In genomic region chr17:29622337-29623282, GRCh38 we compare ENCODE assay signal across 8 cellular contexts. TPM values are rescaled to one million over a fixed set of nuclear protein-coding genes. Genes with fewer than 3 reads are reported as not detected.
DNase-seq lines count a peak whose midpoint lies in the region; ATAC-seq, FAIRE-seq and TF ChIP-seq lines count a peak whose summit lies in the region.

TSS of gene CORO6 (minus strand) at chr17:29622912. CDS start at chr17:29621421, 1,491 bp downstream.

- H3K9ac ChIP-seq in trophoblast cell (ENCODE audit: low read length): peak within 1 kb of the TSS; percentile 6

- H3K14ac ChIP-seq in trophoblast cell (ENCODE audit: low read length): peak within 1 kb of the TSS; percentile 71

- peak within 1 kb of the TSS; percentile 29 for H4K91ac ChIP-seq in trophoblast cell (ENCODE audit: low read depth, low read length)

- peak within 1 kb of the TSS; percentile 72 for H3K18ac ChIP-seq in trophoblast cell (ENCODE audit: low read length)

- peak within 1 kb of the TSS; percentile 82 for H2AFZ ChIP-seq in trophoblast cell (ENCODE audit: insufficient read depth, low read length, poor library complexity)

- DNase-seq in GM12891 (ENCODE audit: insufficient read length, low spot score) (peak; percentile 76), heart right ventricle (peak in 1 of 2 donors; percentile 76), trophoblast cell (peak; percentile 68 to 86), GM19240 (ENCODE audit: insufficient read length, low spot score) (no peak)
- DNase-seq in activated naive CD8-positive, alpha-beta T cell treated with anti-CD3 and anti-CD28 coated beads, Interleukin-2, amount 50 U/mL, for 16 hours (ENCODE audit: low read depth, low spot score): peak; percentile 42

- TF ChIP-seq POLR2A in GM12891 (IDR thresholded peaks at IDR 0.05; ENCODE audit: low read depth, low read length): no peak
- TF ChIP-seq POLR2A in Raji (IDR thresholded peaks at IDR 0.05; ENCODE audit: insufficient read depth, low read depth, low read length): peak; percentile 37; the same call in 1 of the 2 replicates

- intact Hi-C loops in heart right ventricle (cut with DNase I): loop anchor here in 2 of 10 donors (10.0 kb wide), 2 partner anchors 48 to 312 kb away; partner anchors contain the start of gene SSH2 (in 1 of the 2)

- H3K9me3 ChIP-seq in heart right ventricle: no peaks in the 10 kb centered on the region
- H3K9me3 ChIP-seq in trophoblast cell (ENCODE audit: insufficient read depth, low read depth, low read length): no peaks in the 10 kb centered on the region

- peak within 1 kb of the TSS; percentile 74 for H2BK5ac ChIP-seq in trophoblast cell (ENCODE audit: low read depth, low read length, poor library complexity)

- peak; percentile 55 for ATAC-seq in HG03066 (IDR thresholded peaks at IDR 0.05; ENCODE audit: low read depth, unreplicated experiment)
- peak; percentile 69 to 79 (median 74) for ATAC-seq in heart right ventricle
- no peak for ATAC-seq in GM18868 (IDR thresholded peaks at IDR 0.05; ENCODE audit: unreplicated experiment)

- H3K23ac ChIP-seq in trophoblast cell (ENCODE audit: low read length): no peak within 1 kb of the TSS

- H2AK5ac ChIP-seq in trophoblast cell (ENCODE audit: low read length): peak within 1 kb of the TSS; percentile 25

- H3K27ac ChIP-seq in heart right ventricle (peak within 1 kb of the TSS; percentile 78 to 95 (median 88)), trophoblast cell (ENCODE audit: low read depth, low read length) (peak within 1 kb of the TSS; percentile 15)

- H3K79me1 ChIP-seq in trophoblast cell (ENCODE audit: low read length): peaks cover 16% of the 10 kb centered on the region

- peak in 1 of 9 donors; percentile 10 for TF ChIP-seq CTCF in heart right ventricle (IDR thresholded peaks at IDR 0.05)

- H3K4me3 ChIP-seq in heart right ventricle: peak within 1 kb of the TSS; percentile 55 to 92 (median 79)
- peak within 1 kb of the TSS; percentile 74 for H3K4me3 ChIP-seq in trophoblast cell (ENCODE audit: low read depth, low read length)

- H3K27me3 ChIP-seq in heart right ventricle (peaks cover 0 to 17% (median 0%) of the 10 kb centered on the region in 7 donors), trophoblast cell (ENCODE audit: insufficient read depth, low read length) (no peaks in the 10 kb centered on the region)

- WGBS in heart right ventricle, 2 donors: 2 to 3% methylated on average over 77 of the region's 77 CpGs
- WGBS in trophoblast cell (ENCODE audit: extremely low coverage, insufficient coverage, insufficient read length): no CpG with 5 or more reads among the region's 77 CpGs

- peaks cover 0 to 7% (median 0%) of the 10 kb centered on the region in 9 donors for H3K36me3 ChIP-seq in heart right ventricle
- H3K36me3 ChIP-seq in trophoblast cell (ENCODE audit: control insufficient read depth in 1 of 2, insufficient read depth in 2 of 2, low read length in 2 of 2): no peaks in the 10 kb centered on the region

- peak; percentile 90 for FAIRE-seq in GM12891 (lab: Jason Lieb, UNC)

- H4K8ac ChIP-seq in trophoblast cell (ENCODE audit: low read depth, low read length): peak within 1 kb of the TSS; percentile 57

- peaks cover 7 to 84% (median 47%) of the 10 kb centered on the region in 9 donors for H3K4me1 ChIP-seq in heart right ventricle
- H3K4me1 ChIP-seq in trophoblast cell (ENCODE audit: control insufficient read depth in 1 of 2, insufficient read depth in 2 of 2, low read length in 2 of 2): peaks cover 33 to 47% of the 10 kb centered on the region in 2 experiments

- H4K12ac ChIP-seq in trophoblast cell (ENCODE audit: low read depth, low read length): peak within 1 kb of the TSS; percentile 19

- peak within 1 kb of the TSS; percentile 7 for H2BK12ac ChIP-seq in trophoblast cell (ENCODE audit: low read length)

- peak within 1 kb of the TSS; percentile 50 for H2BK120ac ChIP-seq in trophoblast cell (ENCODE audit: insufficient read depth, low read length, poor library complexity)

- peaks cover 3% of the 10 kb centered on the region for H3K79me2 ChIP-seq in trophoblast cell (ENCODE audit: control insufficient read depth, insufficient read depth, low read length, poor library complexity)

- H3K4ac ChIP-seq in trophoblast cell (ENCODE audit: low read depth, low read length): peak within 1 kb of the TSS; percentile 17

- peak within 1 kb of the TSS; percentile 74 for H3K4me2 ChIP-seq in trophoblast cell (ENCODE audit: low read length)

TF ChIP-seq in GM12891, 5 proteins besides CTCF, POLR2A, EP300 and RAD21:
- no peak for TF ChIP-seq TAF1 (IDR thresholded peaks at IDR 0.05; ENCODE audit: low read depth, low read length)
- TF ChIP-seq POU2F2 (IDR thresholded peaks at IDR 0.05; ENCODE audit: low read depth, low read length): no peak
- TF ChIP-seq POLR2AphosphoS5 (IDR thresholded peaks at IDR 0.05; ENCODE audit: low read depth, low read length): no peak
- no peak for TF ChIP-seq SPI1 (IDR thresholded peaks at IDR 0.05; ENCODE audit: low read depth, low read length)
- no peak for TF ChIP-seq PAX5 (IDR thresholded peaks at IDR 0.05; ENCODE audit: insufficient read depth, low read length, severe bottlenecking)

RNA-seq across cellular contexts. Expression of gene CORO6, which starts in this region (rescaled TPM):
- 1.5 TPM for polyA plus RNA-seq in GM12891 (2012; ENCODE audit: low read depth, missing spikeins)
- 100 to 1,000 TPM in 4 of 10 donors, 10 to 100 TPM in 6; 72.0 to 110 (median 90.9) TPM for total RNA-seq in heart right ventricle
- 100 to 1,000 TPM in 1 of 2 donors, 10 to 100 TPM in 1; 53.2 to 262 TPM for polyA plus RNA-seq in heart right ventricle
- 10.5 and 11.5 TPM in 2 replicates for polyA plus RNA-seq in trophoblast cell (2013)
